Comparison of ENCODE assay signal across 2 cellular contexts in the genomic region with DNA sequence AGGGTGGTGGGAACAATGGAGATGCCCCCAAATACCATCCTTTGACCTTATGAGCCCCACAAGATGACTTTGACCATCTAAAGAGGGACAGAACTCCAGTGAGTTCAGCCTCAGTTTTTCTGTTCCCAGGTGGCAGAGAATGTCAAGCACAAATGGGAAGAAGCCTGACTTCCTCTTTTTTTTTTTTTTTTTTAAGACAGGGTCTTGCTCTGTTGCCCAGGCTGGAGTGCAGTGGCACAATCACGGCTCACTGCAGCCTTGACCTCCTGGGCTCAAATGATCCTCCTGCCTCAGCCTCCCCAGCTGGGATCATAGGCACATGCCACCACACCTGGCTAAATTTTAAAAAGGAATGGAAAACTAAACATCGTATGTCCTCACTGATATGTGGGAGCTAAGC. TPM values are rescaled to one million over a fixed set of nuclear protein-coding genes. Genes with fewer than 3 reads are reported as not detected.
"Had no signal": no experiment of that assay in that cellular context is flagged by ENCODE, and none has a peak within 500 bp of the region (broad histone marks: within the 10 kb centered on the region; RNA-seq: fewer than 3 reads in every experiment).

No MANE protein-coding gene starts in this region.

RNA-seq across cellular contexts. Expression of gene CSF3R, which starts 28.5 kb away (rescaled TPM):
- total RNA-seq: mammary epithelial cell, osteoblast had no signal
- polyA plus RNA-seq: mammary epithelial cell had no signal
